ENCODE assay signal across 15 cellular contexts in genomic region chr12:71191509-71192196, GRCh38. TPM values are rescaled to one million over a fixed set of nuclear protein-coding genes. Genes with fewer than 3 reads are reported as not detected.
DNase-seq lines count a peak whose midpoint lies in the region; ATAC-seq and TF ChIP-seq lines count a peak whose summit lies in the region.
"Had no signal": no experiment of that assay in that cellular context is flagged by ENCODE, and none has a peak within 500 bp of the region (broad histone marks: within the 10 kb centered on the region; RNA-seq: fewer than 3 reads in every experiment).

No MANE protein-coding gene starts in this region.

- H3K36me3 Mint-ChIP-seq in WTC11 (no peaks in the 10 kb centered on the region), glutamatergic neuron (ENCODE audit: unreplicated experiment) (peaks cover 9% of the 10 kb centered on the region)
- H3K36me3 Mint-ChIP-seq: CD8-positive, alpha-beta memory T cell; IgD-negative memory B cell had no signal

- ATAC-seq in WTC11 (no peak), HG03378 (IDR thresholded peaks at IDR 0.05; ENCODE audit: unreplicated experiment) (no peak), GM18909 (IDR thresholded peaks at IDR 0.05; ENCODE audit: poor library complexity, unreplicated experiment) (no peak)

- H3K4me1 Mint-ChIP-seq in WTC11 (peaks cover 62% of the 10 kb centered on the region), glutamatergic neuron (ENCODE audit: low read depth, unreplicated experiment) (peaks cover 6% of the 10 kb centered on the region)
- H3K4me1 Mint-ChIP-seq: CD8-positive, alpha-beta memory T cell; IgD-negative memory B cell had no signal

- CTCF ChIA-PET in WTC11 (lab: Charles Lee) (no interaction called here), GM10248 (lab: Yijun Ruan, JAX) (no interaction called here)

- H3K4me3 Mint-ChIP-seq in WTC11 (no peak overlapping the region), glutamatergic neuron (ENCODE audit: unreplicated experiment) (no peak overlapping the region)
- H3K4me3 Mint-ChIP-seq: CD8-positive, alpha-beta memory T cell; IgD-negative memory B cell had no signal

- TF ChIP-seq CTCF in WTC11 (IDR thresholded peaks at IDR 0.05) (no peak), glutamatergic neuron (IDR thresholded peaks at IDR 0.05; ENCODE audit: partially characterized antibody, unreplicated experiment) (no peak), GM10248 (IDR thresholded peaks at IDR 0.05; ENCODE audit: control extremely low read depth, extremely low read depth, low read depth, missing control alignments) (no peak)

- H3K27ac Mint-ChIP-seq in WTC11 (peak overlapping the region; percentile 83), glutamatergic neuron (ENCODE audit: unreplicated experiment) (peak overlapping the region; percentile 45)
- H3K27ac Mint-ChIP-seq: CD8-positive, alpha-beta memory T cell; IgD-negative memory B cell had no signal

- intact Hi-C loops in posterior vena cava (cut with DNase I), result no loop called here

- H3K27me3 Mint-ChIP-seq in WTC11 (ENCODE audit: low read depth) (no peaks in the 10 kb centered on the region), glutamatergic neuron (ENCODE audit: unreplicated experiment) (peaks cover 1% of the 10 kb centered on the region)
- H3K27me3 Mint-ChIP-seq: IgD-negative memory B cell had no signal

- H3K9me3 Mint-ChIP-seq in WTC11 (peaks cover 12% of the 10 kb centered on the region), glutamatergic neuron (ENCODE audit: unreplicated experiment) (peaks cover 2% of the 10 kb centered on the region)

- POLR2A ChIA-PET in WTC11 (lab: Charles Lee) (no interaction called here), GM10248 (lab: Yijun Ruan, JAX) (no interaction called here)

- DNase-seq in DMS153 (lab: John Stamatoyannopoulos, UW) (peak; percentile 54), DMS153 treated with DMSO at 0.1 percent for 48 hours (lab: John Stamatoyannopoulos, UW; ENCODE audit: unreplicated experiment) (no peak), WTC11 (ENCODE audit: low spot score) (no peak), glutamatergic neuron (no peak), posterior vena cava (ENCODE audit: low spot score) (no peak), GM10248 (ENCODE audit: extremely low spot score) (no peak)
- DNase-seq: AML-193; CD8-positive, alpha-beta memory T cell; DMS79; KG1 had no signal

TF ChIP-seq in WTC11, 78 proteins besides CTCF, POLR2A, EP300 and RAD21 (continues in another document):
- TF ChIP-seq ZNF532 (CRISPR knock-in tag; IDR thresholded peaks at IDR 0.05; ENCODE audit: borderline replicate concordance) (no peak), JAZF1 (CRISPR knock-in tag; IDR thresholded peaks at IDR 0.05) (no peak), ATF3 (CRISPR knock-in tag; conservative IDR thresholded peaks at IDR 0.05) (no peak), GTF2I (CRISPR knock-in tag; conservative IDR thresholded peaks at IDR 0.05) (no peak), PRRX2 (CRISPR knock-in tag; IDR thresholded peaks at IDR 0.05) (no peak), ZBTB21 (CRISPR knock-in tag; IDR thresholded peaks at IDR 0.05; ENCODE audit: borderline replicate concordance) (no peak), JUN (CRISPR knock-in tag; IDR thresholded peaks at IDR 0.05) (no peak), ELF4 (CRISPR knock-in tag; IDR thresholded peaks at IDR 0.05; ENCODE audit: low read depth) (no peak), GRHL2 (CRISPR knock-in tag; IDR thresholded peaks at IDR 0.05; ENCODE audit: insufficient replicate concordance, severe bottlenecking) (no peak), ZNF232 (CRISPR knock-in tag; IDR thresholded peaks at IDR 0.05) (no peak), NFYB (CRISPR knock-in tag; conservative IDR thresholded peaks at IDR 0.05; ENCODE audit: low read depth) (no peak), MLX (CRISPR knock-in tag; IDR thresholded peaks at IDR 0.05) (no peak), ZNF263 (CRISPR knock-in tag; IDR thresholded peaks at IDR 0.05; ENCODE audit: low read depth) (no peak)
- TF ChIP-seq, protein P1, sequence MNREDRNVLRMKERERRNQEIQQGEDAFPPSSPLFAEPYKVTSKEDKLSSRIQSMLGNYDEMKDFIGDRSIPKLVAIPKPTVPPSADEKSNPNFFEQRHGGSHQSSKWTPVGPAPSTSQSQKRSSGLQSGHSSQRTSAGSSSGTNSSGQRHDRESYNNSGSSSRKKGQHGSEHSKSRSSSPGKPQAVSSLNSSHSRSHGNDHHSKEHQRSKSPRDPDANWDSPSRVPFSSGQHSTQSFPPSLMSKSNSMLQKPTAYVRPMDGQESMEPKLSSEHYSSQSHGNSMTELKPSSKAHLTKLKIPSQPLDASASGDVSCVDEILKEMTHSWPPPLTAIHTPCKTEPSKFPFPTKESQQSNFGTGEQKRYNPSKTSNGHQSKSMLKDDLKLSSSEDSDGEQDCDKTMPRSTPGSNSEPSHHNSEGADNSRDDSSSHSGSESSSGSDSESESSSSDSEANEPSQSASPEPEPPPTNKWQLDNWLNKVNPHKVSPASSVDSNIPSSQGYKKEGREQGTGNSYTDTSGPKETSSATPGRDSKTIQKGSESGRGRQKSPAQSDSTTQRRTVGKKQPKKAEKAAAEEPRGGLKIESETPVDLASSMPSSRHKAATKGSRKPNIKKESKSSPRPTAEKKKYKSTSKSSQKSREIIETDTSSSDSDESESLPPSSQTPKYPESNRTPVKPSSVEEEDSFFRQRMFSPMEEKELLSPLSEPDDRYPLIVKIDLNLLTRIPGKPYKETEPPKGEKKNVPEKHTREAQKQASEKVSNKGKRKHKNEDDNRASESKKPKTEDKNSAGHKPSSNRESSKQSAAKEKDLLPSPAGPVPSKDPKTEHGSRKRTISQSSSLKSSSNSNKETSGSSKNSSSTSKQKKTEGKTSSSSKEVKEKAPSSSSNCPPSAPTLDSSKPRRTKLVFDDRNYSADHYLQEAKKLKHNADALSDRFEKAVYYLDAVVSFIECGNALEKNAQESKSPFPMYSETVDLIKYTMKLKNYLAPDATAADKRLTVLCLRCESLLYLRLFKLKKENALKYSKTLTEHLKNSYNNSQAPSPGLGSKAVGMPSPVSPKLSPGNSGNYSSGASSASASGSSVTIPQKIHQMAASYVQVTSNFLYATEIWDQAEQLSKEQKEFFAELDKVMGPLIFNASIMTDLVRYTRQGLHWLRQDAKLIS (CRISPR knock-in tag; IDR thresholded peaks at IDR 0.05; ENCODE audit: borderline replicate concordance), result no peak
- TF ChIP-seq, protein P2, sequence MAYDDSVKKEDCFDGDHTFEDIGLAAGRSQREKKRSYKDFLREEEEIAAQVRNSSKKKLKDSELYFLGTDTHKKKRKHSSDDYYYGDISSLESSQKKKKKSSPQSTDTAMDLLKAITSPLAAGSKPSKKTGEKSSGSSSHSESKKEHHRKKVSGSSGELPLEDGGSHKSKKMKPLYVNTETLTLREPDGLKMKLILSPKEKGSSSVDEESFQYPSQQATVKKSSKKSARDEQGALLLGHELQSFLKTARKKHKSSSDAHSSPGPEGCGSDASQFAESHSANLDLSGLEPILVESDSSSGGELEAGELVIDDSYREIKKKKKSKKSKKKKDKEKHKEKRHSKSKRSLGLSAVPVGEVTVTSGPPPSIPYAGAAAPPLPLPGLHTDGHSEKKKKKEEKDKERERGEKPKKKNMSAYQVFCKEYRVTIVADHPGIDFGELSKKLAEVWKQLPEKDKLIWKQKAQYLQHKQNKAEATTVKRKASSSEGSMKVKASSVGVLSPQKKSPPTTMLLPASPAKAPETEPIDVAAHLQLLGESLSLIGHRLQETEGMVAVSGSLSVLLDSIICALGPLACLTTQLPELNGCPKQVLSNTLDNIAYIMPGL (CRISPR knock-in tag; IDR thresholded peaks at IDR 0.05), result no peak

RNA-seq across cellular contexts. Expression of gene TSPAN8, which starts 33.9 kb away (rescaled TPM):
- total RNA-seq in WTC11 (2021) (0.16 to 0.41 TPM (median 0.37 TPM) in 3 replicates), glutamatergic neuron (ENCODE audit: unreplicated experiment) (1.6 TPM), posterior vena cava (10 to 100 TPM in 1 of 2 donors, 1 to 10 TPM in 1; 3.3 to 10.8 TPM)
- total RNA-seq: CD8-positive, alpha-beta memory T cell; G401; HT1080 had no signal
